ENCODE assay signal across 9 cellular contexts in the genomic region with DNA sequence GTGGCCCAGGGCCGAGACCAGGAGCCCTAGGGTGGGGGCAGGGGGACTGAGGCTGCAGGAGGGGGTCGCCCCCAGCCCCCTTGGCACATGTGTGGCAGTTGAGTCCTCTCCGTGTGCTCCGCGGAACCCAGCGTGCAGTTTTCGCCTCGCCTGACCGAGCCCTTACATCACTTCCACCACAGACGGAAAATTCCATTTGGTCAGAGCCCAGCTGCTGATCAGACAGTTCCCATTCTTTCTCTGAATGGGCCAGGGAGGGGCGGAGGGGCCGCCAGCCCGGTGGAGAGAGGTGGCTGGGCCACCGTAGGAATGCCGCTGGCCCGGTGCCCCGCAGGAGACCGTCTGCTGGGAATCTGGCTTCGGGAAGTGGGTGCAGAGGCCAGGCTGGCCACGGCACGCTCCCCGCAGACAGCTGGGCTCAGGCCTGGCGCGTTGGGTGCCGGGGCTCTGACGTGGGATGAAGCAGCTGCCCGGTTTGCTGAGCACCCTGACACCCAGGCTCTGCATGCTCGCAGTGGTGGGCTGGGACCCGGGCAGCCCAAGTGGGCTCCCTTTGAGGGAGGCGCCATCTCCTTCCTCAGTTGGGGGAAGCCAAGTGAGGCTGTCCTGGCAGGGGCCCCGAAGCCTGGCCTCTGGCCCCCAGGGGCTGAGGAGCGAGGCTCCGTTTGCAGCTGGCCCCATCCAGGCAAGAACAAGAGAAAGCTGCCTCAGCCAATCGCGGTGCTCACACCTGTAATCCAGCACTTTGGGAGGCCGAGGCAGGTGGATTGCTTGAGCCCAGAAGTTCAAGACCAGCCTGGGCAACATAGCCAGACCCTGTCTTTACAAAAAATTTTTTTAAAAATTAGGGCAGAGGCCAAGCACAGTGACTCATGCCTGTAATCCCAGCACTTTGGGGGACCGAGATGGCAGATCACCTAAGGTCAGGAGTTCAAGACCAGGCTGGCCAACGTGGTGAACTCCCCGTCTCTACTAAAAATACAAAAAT. TPM values are rescaled to one million over a fixed set of nuclear protein-coding genes. Genes with fewer than 3 reads are reported as not detected.
DNase-seq lines count a peak whose midpoint lies in the region; ATAC-seq, FAIRE-seq and TF ChIP-seq lines count a peak whose summit lies in the region.
"Had no signal": no experiment of that assay in that cellular context is flagged by ENCODE, and none has a peak within 500 bp of the region (broad histone marks: within the 10 kb centered on the region; RNA-seq: fewer than 3 reads in every experiment).

No MANE protein-coding gene starts in this region.

- H3K4me3 ChIP-seq in HUES64 (ENCODE audit: low read length), result no peak overlapping the region
- peak overlapping the region; percentile 12; the same call in 1 of the 2 replicates for H3K4me3 ChIP-seq in GM12878
- H3K4me3 ChIP-seq in rectal smooth muscle tissue (ENCODE audit: low read length), result peak overlapping the region; percentile 13
- H3K4me3 ChIP-seq: PC-9 had no signal

- H3K27me3 ChIP-seq in HUES64 (ENCODE audit: insufficient read depth, low read length) (no peaks in the 10 kb centered on the region), GM12878 (replicated peaks in 1 of 2; ENCODE audit: control insufficient read depth in 2 of 2, insufficient read depth in 2 of 2, low read length in 1 of 2) (no peaks in the 10 kb centered on the region), rectal smooth muscle tissue (ENCODE audit: control insufficient read depth, insufficient read depth, low read length) (no peaks in the 10 kb centered on the region)

- RAD21 ChIA-PET in GM12878 (lab: Charles Lee; ENCODE audit: unreplicated experiment), result interaction anchor here (0.7 to 1.7 kb wide), 3 partner anchors 57 to 141 kb away, joined by 3 to 4 read pairs (median 3); no protein-coding TSS in a partner anchor

- SMC1A ChIA-PET in GM12878 (lab: Charles Lee; ENCODE audit: uncharacterized antibody, unreplicated experiment), result interaction anchor here (0.8 to 4.0 kb wide), 2 partner anchors 39 to 68 kb away, joined by 3 to 17 read pairs; no protein-coding TSS in a partner anchor

- peak; percentile 78 for FAIRE-seq in GM12892 (lab: Jason Lieb, UNC)
- FAIRE-seq in GM12878 (lab: Jason Lieb, UNC), result peak; percentile 85
- no peak for FAIRE-seq in HTR-8/SVneo (lab: Jason Lieb, UNC)

- 62% methylated on average over 39 of the region's 39 CpGs for WGBS in HUES64
- WGBS in GM12878 (ENCODE audit: insufficient coverage, insufficient replicate concordance, low lambda C conversion rate, missing lambda C conversion rate), result 42% methylated on average over 35 of the region's 39 CpGs

- no peaks in the 10 kb centered on the region for H4K20me1 ChIP-seq in GM12878 (ENCODE audit: control insufficient read depth, insufficient read depth)

- peak; percentile 64 for ATAC-seq in GM12878

- DNase-seq in GM12892 (ENCODE audit: insufficient read length) (no peak), GM12878 (ENCODE audit: low read depth, low spot score) (peak; percentile 47), hepatic stellate cell (ENCODE audit: low spot score) (peak; percentile 96), HTR-8/SVneo (ENCODE audit: insufficient read length, low spot score) (no peak), T1000 (lab: John Stamatoyannopoulos, UW) (no peak)
- no peak for DNase-seq in activated effector memory CD4-positive, alpha-beta T cell treated with Interleukin-2 at 50 U/mL for 16 hours

- peak overlapping the region; percentile 49 for H3K4me2 ChIP-seq in GM12878 (ENCODE audit: control insufficient read depth, insufficient read depth)
- H3K4me2 ChIP-seq: PC-9 had no signal

- H3K9ac ChIP-seq in HUES64 (ENCODE audit: low read depth, low read length) (peak overlapping the region; percentile 56; the same call in 1 of the 2 replicates), GM12878 (ENCODE audit: control insufficient read depth, insufficient read depth, low read length) (no peak overlapping the region), rectal smooth muscle tissue (ENCODE audit: low read length) (no peak overlapping the region)

- TF ChIP-seq RAD21 in GM12878 (IDR thresholded peaks at IDR 0.05; ENCODE audit: insufficient read depth, low read depth, low read length), result no peak

- no peak for TF ChIP-seq CTCF in GM12878 (IDR thresholded peaks at IDR 0.05 in 2 of 3, conservative IDR thresholded peaks at IDR 0.05 in 1 of 3; ENCODE audit: control insufficient read depth in 2 of 3, extremely low read depth in 1 of 3, insufficient read depth in 1 of 3, low read depth in 3 of 3, low read length in 3 of 3)

- peaks cover 9% of the 10 kb centered on the region for H3K79me2 ChIP-seq in GM12878 (ENCODE audit: control insufficient read depth, insufficient read depth, low read length)

- TF ChIP-seq POLR2A in GM12892 (IDR thresholded peaks at IDR 0.05; ENCODE audit: low read depth, low read length) (no peak), GM12878 (IDR thresholded peaks at IDR 0.05; ENCODE audit: low read depth, low read length) (no peak)

- no peaks in the 10 kb centered on the region for H3K9me3 ChIP-seq in HUES64 (ENCODE audit: insufficient read depth, low read depth, low read length)
- H3K9me3 ChIP-seq in GM12878 (replicated peaks; ENCODE audit: control insufficient read depth, insufficient read depth, low read length), result no peaks in the 10 kb centered on the region

- H3K27ac ChIP-seq in HUES64 (ENCODE audit: low read depth, low read length) (peak overlapping the region; percentile 88), GM12878 (ENCODE audit: control insufficient read depth, insufficient read depth) (peak overlapping the region; percentile 57), rectal smooth muscle tissue (ENCODE audit: low read depth, low read length) (peak overlapping the region; percentile 56)
- H3K27ac ChIP-seq: PC-9 had no signal

- H3K36me3 ChIP-seq in HUES64 (ENCODE audit: insufficient read depth, low read length), result no peaks in the 10 kb centered on the region
- H3K36me3 ChIP-seq in GM12878 (ENCODE audit: control insufficient read depth in 2 of 2, insufficient read depth in 2 of 2, low read length in 1 of 2), result no peaks in the 10 kb centered on the region; a peak in 2 of 4 replicates
- no peaks in the 10 kb centered on the region for H3K36me3 ChIP-seq in rectal smooth muscle tissue (ENCODE audit: control insufficient read depth, insufficient read depth, low read length)

- H2AFZ ChIP-seq in GM12878 (ENCODE audit: control insufficient read depth, low read depth, low read length), result no peak overlapping the region; the same call in 1 of the 2 replicates
- H2AFZ ChIP-seq: PC-9 had no signal

- CTCF ChIA-PET in GM12878 (lab: Yijun Ruan, JAX), result interaction anchor here (0.9 to 4.1 kb wide), 10 partner anchors 9 to 190 kb away, joined by 3 to 26 read pairs (median 4); a partner anchor contains a TSS

- POLR2A ChIA-PET in GM12878 (lab: Charles Lee), result interaction anchor here (0.7 to 2.9 kb wide), 2 partner anchors 8 to 232 kb away, joined by 3 to 8 read pairs; no protein-coding TSS in a partner anchor

- intact Hi-C loops in GM12878 (cut with micrococcal nuclease; ENCODE audit: unreplicated experiment), result no loop called here

- no TSS peak for BruUV-seq in GM12878 (replicated peaks; lab: Mats Ljungman, UMichigan)

- TF ChIP-seq EP300 in GM12878 (IDR thresholded peaks at IDR 0.05; ENCODE audit: borderline replicate concordance in 1 of 2, control insufficient read depth in 1 of 2, low read depth in 2 of 2, low read length in 2 of 2), result peak; percentile 77 to 91

- in situ Hi-C loops in GM12878 (cut with MboI), result no loop called here

- peaks cover 24% of the 10 kb centered on the region for H3K4me1 ChIP-seq in HUES64 (ENCODE audit: insufficient read depth, low read length)
- H3K4me1 ChIP-seq in GM12878 (ENCODE audit: control insufficient read depth, insufficient read depth, low read length), result peaks cover 40% of the 10 kb centered on the region
- H3K4me1 ChIP-seq in rectal smooth muscle tissue (ENCODE audit: control insufficient read depth, insufficient read depth, low read length), result peaks cover 19% of the 10 kb centered on the region

RNA-seq across cellular contexts. Expression of a gene that starts 9.9 kb away (rescaled TPM):
- 4.7 TPM for polyA plus RNA-seq in GM12892 (2012; ENCODE audit: missing spikeins)
- polyA plus RNA-seq in HUES64 (2013, experiment 1 of 2), result 83.8 TPM
- polyA plus RNA-seq in HUES64 (2013, experiment 2 of 2), result 102 TPM
- total RNA-seq in GM12878 (2013; cell fraction: nucleolus; rRNA removed), result 56.1 and 58.5 TPM in 2 replicates
- total RNA-seq in GM12878 (2014; rRNA removed) (10.2 and 10.8 TPM in 2 replicates), GM12878 (2014; rRNA removed; fragmentation: Illumina TruSeq; extraction: Trizol) (5.0 and 5.2 TPM in 2 replicates), GM12878 (2021) (67.2 and 71.4 TPM in 2 replicates)
- 5.5 TPM for polyA plus RNA-seq in GM12878 (2011; ENCODE audit: low read depth)
- polyA plus RNA-seq in GM12878 (2011; rRNA removed) (3.9 and 9.9 TPM in 2 replicates), GM12878 (2014; fragmentation: Illumina TruSeq; extraction: Trizol) (3.0 and 10.1 TPM in 2 replicates), GM12878 (2014; fragmentation: Nextera tagmentation; extraction: Ambion mirVana) (under 1 TPM; 0.79 to 0.95 TPM), GM12878 (2014; rRNA removed) (33.1 and 44.3 TPM in 2 replicates), GM12878 (2016; fragmentation: Nextera tagmentation; extraction: Ambion mirVana) (10 to 100 TPM; 11.2 to 25.1 TPM)
- 14.4 and 19.9 TPM in 2 replicates for polyA plus RNA-seq in GM12878 (2011; cell fraction: cytosol; rRNA removed)
- polyA plus RNA-seq in GM12878 (2011; cell fraction: nucleus; rRNA removed), result 66.5 and 82.0 TPM in 2 replicates
- polyA plus RNA-seq in GM12878 (2012), result 23.5 and 23.7 TPM in 2 replicates
- polyA minus RNA-seq in GM12878 (2011; rRNA and poly(A)+ RNA removed), result 11.3 and 25.5 TPM in 2 replicates
- 24.1 and 26.2 TPM in 2 replicates for polyA minus RNA-seq in GM12878 (2011; cell fraction: cytosol; rRNA and poly(A)+ RNA removed)
- 14.9 and 31.8 TPM in 2 replicates for polyA minus RNA-seq in GM12878 (2011; cell fraction: nucleus; rRNA and poly(A)+ RNA removed)

RNA-seq across cellular contexts. Expression of a gene that starts 46.3 kb away (rescaled TPM):
- 1.4 TPM for polyA plus RNA-seq in GM12892 (2012; ENCODE audit: missing spikeins)
- polyA plus RNA-seq in HUES64 (2013, experiment 1 of 2), result 0.10 TPM
- polyA plus RNA-seq in HUES64 (2013, experiment 2 of 2), result 0.13 TPM
- total RNA-seq in GM12878 (2013; cell fraction: nucleolus; rRNA removed), result 5.4 and 6.5 TPM in 2 replicates
- total RNA-seq in GM12878 (2014; rRNA removed), result 0.62 and 1.1 TPM in 2 replicates
- total RNA-seq in GM12878 (2014; rRNA removed; fragmentation: Illumina TruSeq; extraction: Trizol), result 0.60 and 0.67 TPM in 2 replicates
- 1.2 and 1.4 TPM in 2 replicates for total RNA-seq in GM12878 (2021)
- 0.16 TPM for polyA plus RNA-seq in GM12878 (2011; ENCODE audit: low read depth)
- 0.95 TPM in 2 replicates for polyA plus RNA-seq in GM12878 (2011; rRNA removed)
- 1.1 and 1.5 TPM in 2 replicates for polyA plus RNA-seq in GM12878 (2011; cell fraction: cytosol; rRNA removed)
- 3.1 and 4.2 TPM in 2 replicates for polyA plus RNA-seq in GM12878 (2011; cell fraction: nucleus; rRNA removed)
- 0.30 and 0.52 TPM in 2 replicates for polyA plus RNA-seq in GM12878 (2012)
- 0.33 and 0.59 TPM in 2 replicates for polyA plus RNA-seq in GM12878 (2014; fragmentation: Illumina TruSeq; extraction: Trizol)
- polyA plus RNA-seq in GM12878 (2014; fragmentation: Nextera tagmentation; extraction: Ambion mirVana), result under 1 TPM; 0.02 to 0.11 TPM
- polyA plus RNA-seq in GM12878 (2014; rRNA removed), result 0.72 and 0.77 TPM in 2 replicates
- polyA plus RNA-seq in GM12878 (2016; fragmentation: Nextera tagmentation; extraction: Ambion mirVana), result 1 to 10 TPM; 1.5 to 2.0 TPM
- 2.6 and 4.7 TPM in 2 replicates for polyA minus RNA-seq in GM12878 (2011; rRNA and poly(A)+ RNA removed)
- polyA minus RNA-seq in GM12878 (2011; cell fraction: cytosol; rRNA and poly(A)+ RNA removed), result 0.67 and 1.5 TPM in 2 replicates
- polyA minus RNA-seq in GM12878 (2011; cell fraction: nucleus; rRNA and poly(A)+ RNA removed), result 2.2 and 5.6 TPM in 2 replicates
- total RNA-seq: PC-9 had no signal

Comparison
In these comparisons a context has a peak if more than half of its experiments do, and no peak if none do; other contexts are left out.
1. DNase-seq: peak in GM12878 (single experiment) and hepatic stellate cell (single experiment); none in GM12892 (single experiment), activated effector memory CD4-positive, alpha-beta T cell treated with Interleukin-2 at 50 U/mL for 16 hours (single experiment), HTR-8/SVneo (single experiment) and T1000 (single experiment).
2. Peak in every context shown above with its lines, with median percentiles within 50 percentile points of each other: H3K27ac ChIP-seq.